In genomic region chr10:4835494-4835918, GRCh38 we compare ENCODE assay signal across 29 cellular contexts. TPM values are rescaled to one million over a fixed set of nuclear protein-coding genes. Genes with fewer than 3 reads are reported as not detected.
DNase-seq lines count a peak whose midpoint lies in the region; ATAC-seq and TF ChIP-seq lines count a peak whose summit lies in the region.
"Had no signal": no experiment of that assay in that cellular context is flagged by ENCODE, and none has a peak within 500 bp of the region (broad histone marks: within the 10 kb centered on the region; RNA-seq: fewer than 3 reads in every experiment).

No MANE protein-coding gene starts in this region.

- H3K9ac ChIP-seq in GM23248: no peak overlapping the region
- H3K9ac ChIP-seq: KMS-11 had no signal

- no peaks in the 10 kb centered on the region for H3F3A ChIP-seq in GM23248 (ENCODE audit: insufficient read depth)

- H3K4me1 Mint-ChIP-seq in activated CD4-positive, alpha-beta T cell treated with anti-CD3 and anti-CD28 coated beads, Interleukin-2, amount 10 ng/mL, durations not matched to agents 24 days and 14 days: peaks cover 32% of the 10 kb centered on the region
- peaks cover 14% of the 10 kb centered on the region for H3K4me1 Mint-ChIP-seq in stimulated activated naive CD8-positive, alpha-beta T cell treated with anti-CD3 and anti-CD28 coated beads, Interleukin-15, amount 100 ng/mL, for 72 hours
- no peaks in the 10 kb centered on the region for H3K4me1 Mint-ChIP-seq in central memory CD8-positive, alpha-beta T cell

- no peaks in the 10 kb centered on the region for H3K9me3 Mint-ChIP-seq in activated CD4-positive, alpha-beta T cell treated with anti-CD3 and anti-CD28 coated beads, Interleukin-2, amount 10 ng/mL, durations not matched to agents 24 days and 14 days
- no peaks in the 10 kb centered on the region for H3K9me3 Mint-ChIP-seq in stimulated activated naive CD8-positive, alpha-beta T cell treated with anti-CD3 and anti-CD28 coated beads, Interleukin-15, amount 100 ng/mL, for 72 hours
- H3K9me3 Mint-ChIP-seq in central memory CD8-positive, alpha-beta T cell: no peaks in the 10 kb centered on the region

- no peaks in the 10 kb centered on the region for H3K9me3 ChIP-seq in GM23248 (ENCODE audit: low read depth)
- H3K9me3 ChIP-seq: gastrocnemius medialis, neutrophil, stomach, thyroid gland, vagina had no signal

- TF ChIP-seq CTCF in GM10266 (IDR thresholded peaks at IDR 0.05; ENCODE audit: control insufficient read depth, insufficient read depth, low read depth, missing control alignments): no peak

- H3K9me2 ChIP-seq in GM23248 (ENCODE audit: insufficient read depth): no peaks in the 10 kb centered on the region

- H3K4me3 ChIP-seq in GM23248: no peak overlapping the region
- H3K4me3 ChIP-seq: cardiac muscle cell, gastrocnemius medialis, hepatocyte, PC-9, stomach, thyroid gland, vagina had no signal

- H3K4me2 ChIP-seq in GM23248 (ENCODE audit: unreplicated experiment): no peak overlapping the region
- H3K4me2 ChIP-seq: hepatocyte, KMS-11, PC-9 had no signal

- DNase-seq in activated CD4-positive, alpha-beta T cell treated with anti-CD3 and anti-CD28 coated beads, Interleukin-2, amount 10 ng/mL, durations not matched to agents 24 days and 14 days: peak; percentile 83
- DNase-seq in activated CD4-positive, alpha-beta T cell treated with anti-CD3 and anti-CD28 coated beads, Interleukin-2, amount 50 U/mL, for 1 hour: no peak
- no peak for DNase-seq in stimulated activated naive CD8-positive, alpha-beta T cell treated with anti-CD3 and anti-CD28 coated beads, Interleukin-15, amount 100 ng/mL, for 72 hours
- no peak for DNase-seq in stimulated activated naive CD8-positive, alpha-beta T cell treated with anti-CD3 and anti-CD28 coated beads, Interleukin-15, Interleukin-2, amounts not matched to agents 100 U/mL and 50 U/mL, for 24 hours
- no peak for DNase-seq in central memory CD8-positive, alpha-beta T cell (ENCODE audit: low spot score in 2 of 2)
- DNase-seq in occipital lobe (lab: John Stamatoyannopoulos, UW): no peak
- no peak for DNase-seq in GM10266 (ENCODE audit: extremely low spot score)
- DNase-seq in GM23248: no peak
- DNase-seq: activated gamma-delta T cell treated with Interleukin-2 at 50 U/mL for 16 hours, aorta, DMS 273 treated with DMSO at 0.1 percent for 48 hours, gastrocnemius medialis, left cardiac atrium, MM.1S, NCI-H1417, NCI-H2081, NCI-H2227 treated with DMSO at 0.1 percent for 48 hours, NCI-H526 treated with DMSO at 0.1 percent for 48 hours, PC-9, stomach, T1000, thyroid gland had no signal

- intact Hi-C loops in activated CD4-positive, alpha-beta T cell treated with anti-CD3 and anti-CD28 coated beads, Interleukin-2, amount 10 ng/mL, durations not matched to agents 24 days and 14 days (cut with micrococcal nuclease): no loop called here

- peak overlapping the region; percentile 50 for H3K4me3 Mint-ChIP-seq in activated CD4-positive, alpha-beta T cell treated with anti-CD3 and anti-CD28 coated beads, Interleukin-2, amount 10 ng/mL, durations not matched to agents 24 days and 14 days
- no peak overlapping the region for H3K4me3 Mint-ChIP-seq in stimulated activated naive CD8-positive, alpha-beta T cell treated with anti-CD3 and anti-CD28 coated beads, Interleukin-15, amount 100 ng/mL, for 72 hours
- no peak overlapping the region for H3K4me3 Mint-ChIP-seq in central memory CD8-positive, alpha-beta T cell

- no peaks in the 10 kb centered on the region for H3K79me2 ChIP-seq in GM23248 (ENCODE audit: insufficient read depth)
- H3K79me2 ChIP-seq: hepatocyte had no signal

- peak overlapping the region; percentile 78 for H3K27ac Mint-ChIP-seq in activated CD4-positive, alpha-beta T cell treated with anti-CD3 and anti-CD28 coated beads, Interleukin-2, amount 10 ng/mL, durations not matched to agents 24 days and 14 days
- H3K27ac Mint-ChIP-seq in stimulated activated naive CD8-positive, alpha-beta T cell treated with anti-CD3 and anti-CD28 coated beads, Interleukin-15, amount 100 ng/mL, for 72 hours: peak overlapping the region in 1 of 2 donors; percentile 27
- H3K27ac Mint-ChIP-seq in central memory CD8-positive, alpha-beta T cell (ENCODE audit: low read depth): no peak overlapping the region

- no peaks in the 10 kb centered on the region for H3K27me3 ChIP-seq in GM23248 (replicated peaks; ENCODE audit: insufficient read depth)
- H3K27me3 ChIP-seq: cardiac muscle cell, hepatocyte, neutrophil, stomach, thyroid gland, vagina had no signal

- no peak overlapping the region for H3K27ac ChIP-seq in GM23248
- H3K27ac ChIP-seq: cardiac muscle cell, gastrocnemius medialis, hepatocyte, KMS-11, neutrophil, PC-9, stomach, thyroid gland, vagina had no signal

- in situ Hi-C loops in GM23248 (cut with MboI): loop anchor here (25.0 kb wide), 1 partner anchor 777 kb away; no protein-coding TSS in a partner anchor

- no peaks in the 10 kb centered on the region for H3K4me1 ChIP-seq in GM23248 (ENCODE audit: insufficient read depth)
- H3K4me1 ChIP-seq: gastrocnemius medialis, vagina had no signal

- no peak overlapping the region for H2AFZ ChIP-seq in GM23248
- H2AFZ ChIP-seq: hepatocyte, PC-9 had no signal

- H4K20me1 ChIP-seq in GM23248 (ENCODE audit: insufficient read depth): no peaks in the 10 kb centered on the region

- H3K27me3 Mint-ChIP-seq in activated CD4-positive, alpha-beta T cell treated with anti-CD3 and anti-CD28 coated beads, Interleukin-2, amount 10 ng/mL, durations not matched to agents 24 days and 14 days: no peaks in the 10 kb centered on the region
- H3K27me3 Mint-ChIP-seq in stimulated activated naive CD8-positive, alpha-beta T cell treated with anti-CD3 and anti-CD28 coated beads, Interleukin-15, amount 100 ng/mL, for 72 hours: peaks cover 18% of the 10 kb centered on the region
- H3K27me3 Mint-ChIP-seq in central memory CD8-positive, alpha-beta T cell: peaks cover 37% of the 10 kb centered on the region

- peaks cover 30% of the 10 kb centered on the region for H3K36me3 Mint-ChIP-seq in activated CD4-positive, alpha-beta T cell treated with anti-CD3 and anti-CD28 coated beads, Interleukin-2, amount 10 ng/mL, durations not matched to agents 24 days and 14 days (ENCODE audit: low read depth)
- peaks cover 2% of the 10 kb centered on the region for H3K36me3 Mint-ChIP-seq in central memory CD8-positive, alpha-beta T cell (ENCODE audit: insufficient read depth)

- H3K36me3 ChIP-seq in GM23248 (ENCODE audit: low read depth): peaks cover 7% of the 10 kb centered on the region
- H3K36me3 ChIP-seq: cardiac muscle cell, neutrophil, thyroid gland had no signal

- peak; percentile 63 for ATAC-seq in stimulated activated naive CD8-positive, alpha-beta T cell treated with anti-CD3 and anti-CD28 coated beads, Interleukin-15, amount 100 ng/mL, for 72 hours
- ATAC-seq in stimulated activated naive CD8-positive, alpha-beta T cell treated with anti-CD3 and anti-CD28 coated beads, Interleukin-15, Interleukin-2, amounts not matched to agents 100 U/mL and 50 U/mL, for 24 hours: no peak
- ATAC-seq in central memory CD8-positive, alpha-beta T cell (replicated peaks; ENCODE audit: extremely low read depth, poor library complexity, severe bottlenecking): peak; percentile 54
- ATAC-seq: gastrocnemius medialis, left cardiac atrium, Right ventricle myocardium inferior had no signal

- 62 to 64% methylated on average over 5 of the region's 5 CpGs for WGBS in GM23248 (ENCODE audit: low coverage in 1 of 2, low lambda C conversion rate in 2 of 2, missing lambda C conversion rate in 2 of 2), 2 experiments

RNA-seq across cellular contexts. Expression of gene AKR1E2, which starts 9.5 kb away (rescaled TPM):
- total RNA-seq in activated CD4-positive, alpha-beta T cell treated with anti-CD3 and anti-CD28 coated beads, Interleukin-2, amount 10 ng/mL, durations not matched to agents 24 days and 14 days: 6.6 and 7.9 TPM in 2 replicates
- 49.0 TPM for total RNA-seq in occipital lobe
- 14.3 and 16.0 TPM in 2 replicates for total RNA-seq in GM23248 (2014; rRNA removed; shearing (Covaris generic))
- 5.1 and 5.2 TPM in 2 replicates for polyA plus RNA-seq in GM23248 (2016; fragmentation: Nextera tagmentation; extraction: Ambion mirVana)
- total RNA-seq: A172 had no signal
